In the genomic region with DNA sequence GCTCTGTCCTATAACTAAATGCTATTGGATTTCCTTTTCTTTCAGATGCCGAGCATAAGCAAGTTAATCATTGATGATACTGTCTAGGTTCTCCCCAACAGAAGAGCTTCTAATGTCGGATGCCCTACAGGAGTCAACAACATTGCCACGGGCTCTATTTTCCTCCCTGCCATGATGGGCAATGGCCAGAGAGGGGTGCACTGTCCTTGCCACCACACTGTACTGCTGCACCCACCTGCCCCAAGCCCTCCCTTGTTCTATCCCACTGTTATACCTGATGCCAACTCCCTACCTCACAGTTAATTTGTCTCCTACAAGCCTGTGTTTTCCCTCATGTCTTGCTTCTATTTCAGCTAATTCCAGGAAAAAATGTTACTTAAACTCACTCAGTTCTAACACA, we compare ENCODE assay signal across 31 cellular contexts.
"Had no signal": no experiment of that assay in that cellular context is flagged by ENCODE, and none has a peak within 500 bp of the region (broad histone marks: within the 10 kb centered on the region; RNA-seq: fewer than 3 reads in every experiment).

No MANE protein-coding gene starts in this region.

- H3K4me3 ChIP-seq: PC-9 had no signal

- FAIRE-seq: bronchial epithelial cell, RCC 7860, TTC549 had no signal

- DNase-seq: activated B cell treated with CpG ODN at 0.5 μM for 24 hours; activated CD4-positive, alpha-beta memory T cell treated with anti-CD3 and anti-CD28 coated beads for 36 hours; activated CD4-positive, alpha-beta T cell treated with anti-CD3 and anti-CD28 coated beads for 4 hours; activated CD4-positive, alpha-beta T cell treated with anti-CD3 and anti-CD28 coated beads, Interleukin-2, amount 50 U/mL, for 1 hour; activated CD4-positive, CD25-positive, alpha-beta regulatory T cell treated with anti-CD3 and anti-CD28 coated beads, Interleukin-2, amount 50 U/mL, for 72 hours; activated CD8-positive, alpha-beta memory T cell treated with anti-CD3 and anti-CD28 coated beads, Interleukin-2, amount 50 U/mL, for 4 hours; activated gamma-delta T cell treated with Interleukin-2 at 50 U/mL for 16 hours; activated naive CD4-positive, alpha-beta T cell treated with anti-CD3 and anti-CD28 coated beads for 36 hours; activated T-cell treated with anti-CD3 and anti-CD28 coated beads for 4 hours; activated T-cell treated with anti-CD3 and anti-CD28 coated beads, Interleukin-2, amount 50 U/mL, for 4 hours; anterior cingulate cortex; caudate nucleus; cerebellar nuclear complex; Kasumi-1; KG1; MM.1S; NCI-H1092; NCI-H146; NCI-H187; NCI-H2029 treated with DMSO at 0.1 percent for 48 hours; NCI-H2107; NCI-H2171; NCI-H510A; NCI-H69; NK-92 treated with Interleukin-12 subunit alpha and Interleukin-12 subunit beta, amount 100 ng/mL, for 24 hours; PC-9; T1000 had no signal

- H3K27ac ChIP-seq: PC-9, RWPE1 had no signal
